In genomic region chr2:96764253-96764637, GRCh38 we compare ENCODE assay signal across 9 cellular contexts. TPM values are rescaled to one million over a fixed set of nuclear protein-coding genes. Genes with fewer than 3 reads are reported as not detected.
A peak's percentile ranks its signal among the peaks of the same experiment; 100 is the strongest.
DNase-seq lines count a peak whose midpoint lies in the region; ATAC-seq and TF ChIP-seq lines count a peak whose summit lies in the region.
"Had no signal": no experiment of that assay in that cellular context is flagged by ENCODE, and none has a peak within 500 bp of the region (broad histone marks: within the 10 kb centered on the region; RNA-seq: fewer than 3 reads in every experiment).

No MANE protein-coding gene starts in this region.

- in situ Hi-C loops in astrocyte of the cerebellum (cut with HindIII; ENCODE audit: low sequenced_read_pairs): no loop called here

- H3K9me3 Mint-ChIP-seq in CD4-positive, alpha-beta T cell: no peaks in the 10 kb centered on the region

- no peak for TF ChIP-seq CTCF in CD4-positive, alpha-beta T cell (IDR thresholded peaks at IDR 0.05)
- no peak for TF ChIP-seq CTCF in astrocyte of the cerebellum (IDR thresholded peaks at IDR 0.05; ENCODE audit: low read depth, low read length, missing control alignments)

- H3K27me3 Mint-ChIP-seq in CD4-positive, alpha-beta T cell: no peaks in the 10 kb centered on the region

- H3K36me3 ChIP-seq in KOPT-K1 (ENCODE audit: insufficient read depth, low read length): no peaks in the 10 kb centered on the region

- POLR2A ChIA-PET in CD4-positive, alpha-beta T cell (lab: Charles Lee): interaction anchor here (1.1 to 3.9 kb wide), 3 partner anchors 10 to 210 kb away, joined by 3 to 33 read pairs (median 8); partner anchors contain the start of gene CNNM3

- peak overlapping the region; percentile 37 for H3K4me3 ChIP-seq in astrocyte of the cerebellum (ENCODE audit: low read depth, low read length)
- peak overlapping the region; percentile 6 for H3K4me3 ChIP-seq in mononuclear cell (ENCODE audit: low read length)

- H3K4me1 Mint-ChIP-seq in CD4-positive, alpha-beta T cell (ENCODE audit: low read depth): peaks cover 69% of the 10 kb centered on the region

- H3K27me3 ChIP-seq in CD4-positive, alpha-beta T cell (ENCODE audit: control insufficient read depth, insufficient read depth, low read length): no peaks in the 10 kb centered on the region
- no peaks in the 10 kb centered on the region for H3K27me3 ChIP-seq in mononuclear cell (ENCODE audit: insufficient read depth, low read length)

- H3K9me3 ChIP-seq in CD4-positive, alpha-beta T cell (ENCODE audit: control insufficient read depth, low read length): no peaks in the 10 kb centered on the region
- H3K9me3 ChIP-seq in KOPT-K1 (ENCODE audit: insufficient read depth, low read length, poor library complexity, severe bottlenecking) (no peaks in the 10 kb centered on the region), mononuclear cell (ENCODE audit: low read depth, low read length) (no peaks in the 10 kb centered on the region)

- CTCF ChIA-PET in CD4-positive, alpha-beta T cell (lab: Charles Lee): interaction anchor here (1.5 to 2.1 kb wide), 5 partner anchors 9 to 93 kb away, joined by 4 to 8 read pairs (median 6); partner anchors contain the start of genes ANKRD39 and LMAN2L

- H3K36me3 Mint-ChIP-seq in CD4-positive, alpha-beta T cell (ENCODE audit: low read depth): no peaks in the 10 kb centered on the region

- intact Hi-C loops in CD4-positive, alpha-beta T cell (cut with DNase I, micrococcal nuclease): loop anchor here (5.0 to 10.0 kb wide), 4 partner anchors 53 to 901 kb away; partner anchors contain the start of genes ACTR1B (in 1 of the 2), C2orf92 (in 1 of the 2), CNNM3 (in 1 of the 2) and KANSL3 (in 1 of the 2)

- peaks cover 79% of the 10 kb centered on the region for H3K4me1 ChIP-seq in mononuclear cell (ENCODE audit: insufficient read depth, low read length)

- H3K27ac ChIP-seq in CD4-positive, alpha-beta T cell (ENCODE audit: low read depth, low read length): no peak overlapping the region
- peak overlapping the region; percentile 29 for H3K27ac ChIP-seq in KOPT-K1 (ENCODE audit: low read depth, low read length, poor library complexity, severe bottlenecking)

- H3K27ac Mint-ChIP-seq in CD4-positive, alpha-beta T cell: peak overlapping the region; percentile 24

- no peak for ATAC-seq in CD4-positive, alpha-beta T cell (ENCODE audit: poor library complexity)
- ATAC-seq in GM21825 (IDR thresholded peaks at IDR 0.05; ENCODE audit: unreplicated experiment): no peak
- no peak for ATAC-seq in HG03469 (IDR thresholded peaks at IDR 0.05; ENCODE audit: unreplicated experiment)

- peak overlapping the region; percentile 74 for H3K4me3 Mint-ChIP-seq in CD4-positive, alpha-beta T cell

- DNase-seq in CD4-positive, alpha-beta T cell: no peak
- DNase-seq in astrocyte of the cerebellum (ENCODE audit: low read depth): no peak
- DNase-seq in effector CD8-positive, alpha-beta T cell (lab: John Stamatoyannopoulos, UW): no peak
- DNase-seq in DMS114 treated with DMSO at 0.1 percent for 48 hours (lab: John Stamatoyannopoulos, UW; ENCODE audit: unreplicated experiment): no peak
- DNase-seq: left cardiac atrium had no signal

RNA-seq across cellular contexts. Expression of gene CNNM4, which starts 3.5 kb away (rescaled TPM):
- 1 to 10 TPM; 7.0 to 7.1 TPM for total RNA-seq in CD4-positive, alpha-beta T cell
- total RNA-seq in mononuclear cell: 5.5 TPM

RNA-seq across cellular contexts. Expression of gene LMAN2L, which starts 24.4 kb away (rescaled TPM):
- total RNA-seq in CD4-positive, alpha-beta T cell: 1 to 10 TPM; 1.1 to 1.8 TPM
- 1.3 TPM for total RNA-seq in mononuclear cell

RNA-seq across cellular contexts. Expression of gene CNNM3, which starts 51.8 kb away (rescaled TPM):
- 10 to 100 TPM; 48.7 to 53.5 TPM for total RNA-seq in CD4-positive, alpha-beta T cell
- total RNA-seq in mononuclear cell: 15.6 TPM
